Comparison of ENCODE assay signal across 8 cellular contexts in the genomic region with DNA sequence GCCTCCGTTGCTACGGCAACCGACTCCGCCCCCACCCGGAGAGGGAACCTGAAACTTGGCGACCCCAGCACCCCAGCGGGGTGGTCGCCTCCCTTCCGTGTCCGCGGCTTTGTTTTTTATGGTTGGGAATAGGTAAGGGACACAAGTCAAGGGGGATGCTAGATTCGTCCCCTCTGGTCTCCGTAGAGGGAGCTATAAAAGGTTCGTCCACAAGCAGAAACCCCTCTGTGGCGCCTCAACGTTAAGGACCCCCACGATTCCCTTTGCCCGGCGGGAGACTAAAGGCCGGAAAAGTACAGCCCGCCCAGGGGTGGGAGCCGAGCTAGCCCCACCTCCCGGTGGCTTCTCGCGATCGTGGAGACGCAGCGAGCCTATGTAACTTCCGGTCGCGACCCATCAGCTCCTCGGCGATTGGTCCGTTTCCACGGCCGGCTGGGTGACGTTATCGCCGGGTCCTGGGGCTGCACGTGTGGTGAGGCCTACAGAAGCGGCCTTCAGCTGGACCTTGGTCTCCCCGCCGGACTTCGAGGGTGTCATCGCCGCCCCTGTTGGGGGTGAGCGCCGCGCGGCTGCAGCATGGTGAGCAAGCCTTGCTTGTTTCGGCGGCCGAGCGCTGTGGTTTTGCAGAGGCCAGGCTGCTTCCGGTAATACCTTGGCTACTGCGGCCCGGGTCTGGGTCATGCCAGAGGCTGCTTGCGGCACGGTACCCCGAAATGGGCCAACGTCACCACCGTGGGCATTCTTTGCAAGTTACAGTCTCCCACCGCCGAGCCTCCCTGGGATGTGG. TPM values are rescaled to one million over a fixed set of nuclear protein-coding genes. Genes with fewer than 3 reads are reported as not detected.
DNase-seq lines count a peak whose midpoint lies in the region; ATAC-seq and TF ChIP-seq lines count a peak whose summit lies in the region.

A gene with protein sequence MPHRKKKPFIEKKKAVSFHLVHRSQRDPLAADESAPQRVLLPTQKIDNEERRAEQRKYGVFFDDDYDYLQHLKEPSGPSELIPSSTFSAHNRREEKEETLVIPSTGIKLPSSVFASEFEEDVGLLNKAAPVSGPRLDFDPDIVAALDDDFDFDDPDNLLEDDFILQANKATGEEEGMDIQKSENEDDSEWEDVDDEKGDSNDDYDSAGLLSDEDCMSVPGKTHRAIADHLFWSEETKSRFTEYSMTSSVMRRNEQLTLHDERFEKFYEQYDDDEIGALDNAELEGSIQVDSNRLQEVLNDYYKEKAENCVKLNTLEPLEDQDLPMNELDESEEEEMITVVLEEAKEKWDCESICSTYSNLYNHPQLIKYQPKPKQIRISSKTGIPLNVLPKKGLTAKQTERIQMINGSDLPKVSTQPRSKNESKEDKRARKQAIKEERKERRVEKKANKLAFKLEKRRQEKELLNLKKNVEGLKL (plus strand): TSS at position 437 of the 787 bp plus-strand sequence. CDS start 140 bp downstream, at position 577.

- H3K36me3 ChIP-seq in testis (ENCODE audit: low read depth, missing control alignments): no peaks in the 10 kb centered on the region

- WGBS in testis, 2 donors: 0% methylated on average over 14 to 63 of the region's 64 CpGs

- peaks cover 35% of the 10 kb centered on the region for H3K4me1 Mint-ChIP-seq in activated naive CD8-positive, alpha-beta T cell (ENCODE audit: low read depth)

- no peak for TF ChIP-seq CTCF in GM10248 (IDR thresholded peaks at IDR 0.05; ENCODE audit: control extremely low read depth, extremely low read depth, low read depth, missing control alignments)
- TF ChIP-seq CTCF in omental fat pad (IDR thresholded peaks at IDR 0.05): no peak
- peak in 1 of 3 experiments; percentile 10 for TF ChIP-seq CTCF in testis (IDR thresholded peaks at IDR 0.05)

- no peaks in the 10 kb centered on the region for H3K9me3 Mint-ChIP-seq in activated naive CD8-positive, alpha-beta T cell (ENCODE audit: low read depth)

- POLR2A ChIA-PET in GM10248 (lab: Yijun Ruan, JAX): interaction anchor here (0.9 to 1.0 kb wide), 2 partner anchors 216 to 329 kb away, joined by 3 read pairs; no protein-coding TSS in a partner anchor

- intact Hi-C loops in testis (cut with DNase I; ENCODE audit: low total_unique reads): no loop called here

- ATAC-seq in HG02623 (IDR thresholded peaks at IDR 0.05; ENCODE audit: unreplicated experiment) (peak; percentile 100), omental fat pad (ENCODE audit: low FRiP score) (peak; percentile 99)

- CTCF ChIA-PET in GM10248 (lab: Yijun Ruan, JAX): interaction anchor here (0.7 to 2.3 kb wide), 6 partner anchors 17 to 268 kb away, joined by 3 to 8 read pairs (median 4); no protein-coding TSS in a partner anchor

- H3K4me1 ChIP-seq in testis: peaks cover 10% of the 10 kb centered on the region

- H3K27me3 Mint-ChIP-seq in activated naive CD8-positive, alpha-beta T cell: no peaks in the 10 kb centered on the region

- peak within 1 kb of the TSS; percentile 96 for H3K4me3 Mint-ChIP-seq in activated naive CD8-positive, alpha-beta T cell

- H3K36me3 Mint-ChIP-seq in activated naive CD8-positive, alpha-beta T cell: peaks cover 10% of the 10 kb centered on the region

- H3K27me3 ChIP-seq in testis: no peaks in the 10 kb centered on the region

- peak within 1 kb of the TSS; percentile 97 for H3K27ac Mint-ChIP-seq in activated naive CD8-positive, alpha-beta T cell

- peak within 1 kb of the TSS; percentile 96 for H3K27ac ChIP-seq in testis

- no peaks in the 10 kb centered on the region for H3K9me3 ChIP-seq in testis

- no peak for TF ChIP-seq POLR2A in testis (IDR thresholded peaks at IDR 0.05)

- H3K4me3 ChIP-seq in testis: peak within 1 kb of the TSS; percentile 69 to 92

- peak; percentile 99 for DNase-seq in GM10248 (ENCODE audit: extremely low spot score)
- DNase-seq in NCI-H1105 (lab: John Stamatoyannopoulos, UW): peak; percentile 96
- peak; percentile 93 for DNase-seq in SKM-1 treated with dmso at 0.1 percent for 144 hours (lab: John Stamatoyannopoulos, UW; ENCODE audit: unreplicated experiment)
- peak; percentile 96 for DNase-seq in glomerular visceral epithelial cell (ENCODE audit: extremely low spot score)
- peak; percentile 83 for DNase-seq in omental fat pad (ENCODE audit: low spot score)
- peak; percentile 98 for DNase-seq in testis

RNA-seq across cellular contexts. Expression of the gene that starts here (rescaled TPM):
- total RNA-seq in omental fat pad (10 to 100 TPM; 16.1 to 42.6 (median 18.4) TPM), testis (10 to 100 TPM; 18.5 to 22.1 TPM)
- 19.7 TPM for polyA plus RNA-seq in testis (ENCODE audit: insufficient read depth, low read depth, low replicate concordance)

Comparison
In these comparisons a context has a peak if more than half of its experiments do, and no peak if none do; other contexts are left out.
1. Peak in every context shown above with its lines: DNase-seq, ATAC-seq, H3K4me3 ChIP-seq and H3K27ac ChIP-seq.